ENCODE assay signal across 15 cellular contexts in the genomic region with DNA sequence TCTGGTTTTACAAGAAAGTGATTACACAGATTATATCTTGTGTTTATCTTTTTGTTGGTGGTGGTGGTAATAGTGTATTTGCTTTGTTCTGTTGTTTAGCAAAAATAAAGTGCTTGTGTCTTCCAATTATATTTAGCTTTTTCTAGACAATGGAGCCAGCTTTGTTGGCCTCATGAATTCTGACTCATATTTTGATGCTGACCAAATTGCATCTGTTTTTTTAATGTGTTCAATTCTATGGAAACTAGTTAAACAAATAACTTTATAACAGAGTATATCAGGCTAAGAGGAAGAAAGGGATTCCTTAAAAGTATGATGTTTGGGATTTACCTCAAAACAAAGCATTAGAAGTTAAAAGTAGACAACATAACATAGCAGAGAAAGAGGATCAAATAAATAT.
A peak's percentile ranks its signal among the peaks of the same experiment; 100 is the strongest.
DNase-seq lines count a peak whose midpoint lies in the region; ATAC-seq and TF ChIP-seq lines count a peak whose summit lies in the region.
"Had no signal": no experiment of that assay in that cellular context is flagged by ENCODE, and none has a peak within 500 bp of the region (broad histone marks: within the 10 kb centered on the region; RNA-seq: fewer than 3 reads in every experiment).

No MANE protein-coding gene starts in this region.

- H4K20me1 ChIP-seq in neural progenitor cell (ENCODE audit: low read depth) = peaks cover 12% of the 10 kb centered on the region
- H4K20me1 ChIP-seq: BLaER1 treated with 17β-estradiol and CSF1 and Interleukin-3, amounts not matched to agents 10 nM and 100 nM had no signal

- H3K27me3 ChIP-seq in neural progenitor cell = no peaks in the 10 kb centered on the region
- H3K27me3 ChIP-seq: BLaER1 treated with 17β-estradiol and CSF1 and Interleukin-3, amounts not matched to agents 10 nM and 100 nM had no signal

- H3K4me2 ChIP-seq in neural progenitor cell = peak overlapping the region; percentile 57

- H3K27me3 Mint-ChIP-seq in neural progenitor cell (ENCODE audit: insufficient read depth, low read depth) = peaks cover 2% of the 10 kb centered on the region

- no peak overlapping the region for H2AFZ ChIP-seq in neural progenitor cell (replicated peaks)
- H2AFZ ChIP-seq: GM23248 had no signal

- ATAC-seq in stimulated activated naive CD8-positive, alpha-beta T cell treated with anti-CD3 and anti-CD28 coated beads, Interleukin-15, Interleukin-2, amounts not matched to agents 100 U/mL and 50 U/mL, for 24 hours = no peak

- H3K27ac ChIP-seq in neural progenitor cell = no peak overlapping the region
- H3K27ac ChIP-seq: BLaER1 treated with 17β-estradiol and CSF1 and Interleukin-3, amounts not matched to agents 10 nM and 100 nM; GM23248 had no signal

- no peaks in the 10 kb centered on the region for H3K36me3 Mint-ChIP-seq in neural progenitor cell
- H3K36me3 Mint-ChIP-seq: CD4-positive, CD25-positive, alpha-beta regulatory T cell had no signal

- H3F3A ChIP-seq in neural progenitor cell (ENCODE audit: low read depth) = peaks cover 13% of the 10 kb centered on the region

- DNase-seq in GM03348 (ENCODE audit: low spot score) = peak; percentile 0
- DNase-seq in M059J (ENCODE audit: low read depth) = peak; percentile 9
- peak; percentile 12 for DNase-seq in fibroblast of pulmonary artery (ENCODE audit: low read depth)
- no peak for DNase-seq in neural progenitor cell (ENCODE audit: low spot score)
- no peak for DNase-seq in NCI-H2171 treated with DMSO at 0.1 percent for 48 hours (lab: John Stamatoyannopoulos, UW)
- no peak for DNase-seq in SW 1271 (lab: John Stamatoyannopoulos, UW)
- DNase-seq in stimulated activated naive CD8-positive, alpha-beta T cell treated with anti-CD3 and anti-CD28 coated beads, Interleukin-15, Interleukin-2, amounts not matched to agents 100 U/mL and 50 U/mL, for 24 hours = no peak
- DNase-seq: ACHN; Calu3; CD4-positive, CD25-positive, alpha-beta regulatory T cell; DND-41; GDM1; GM23248; IMR-90 had no signal

- peaks cover 26% of the 10 kb centered on the region for H3K4me1 ChIP-seq in neural progenitor cell

- no peak overlapping the region for H3K4me3 Mint-ChIP-seq in neural progenitor cell
- H3K4me3 Mint-ChIP-seq: CD4-positive, CD25-positive, alpha-beta regulatory T cell had no signal

- H3K9ac ChIP-seq in neural progenitor cell = no peak overlapping the region
- H3K9ac ChIP-seq: BLaER1 treated with 17β-estradiol and CSF1 and Interleukin-3, amounts not matched to agents 10 nM and 100 nM; GM23248 had no signal

- no peak overlapping the region for H3K27ac Mint-ChIP-seq in neural progenitor cell
- H3K27ac Mint-ChIP-seq: CD4-positive, CD25-positive, alpha-beta regulatory T cell had no signal

- H3K9me3 Mint-ChIP-seq in neural progenitor cell = no peaks in the 10 kb centered on the region

- TF ChIP-seq CTCF in fibroblast of pulmonary artery (IDR thresholded peaks at IDR 0.05; ENCODE audit: low read length, missing control alignments) = no peak
- TF ChIP-seq CTCF in neural progenitor cell (IDR thresholded peaks at IDR 0.05) = no peak

- H3K79me2 ChIP-seq in neural progenitor cell (ENCODE audit: low read depth) = no peaks in the 10 kb centered on the region

- no peaks in the 10 kb centered on the region for H3K36me3 ChIP-seq in neural progenitor cell
- H3K36me3 ChIP-seq: BLaER1 treated with 17β-estradiol and CSF1 and Interleukin-3, amounts not matched to agents 10 nM and 100 nM had no signal

- H3K4me3 ChIP-seq in fibroblast of pulmonary artery (replicated peaks; ENCODE audit: low read depth, low read length) = no peak overlapping the region
- H3K4me3 ChIP-seq in neural progenitor cell = no peak overlapping the region
- H3K4me3 ChIP-seq: BLaER1 treated with 17β-estradiol and CSF1 and Interleukin-3, amounts not matched to agents 10 nM and 100 nM; GM23248 had no signal

- H3K4me1 Mint-ChIP-seq in neural progenitor cell = peaks cover 32% of the 10 kb centered on the region
- H3K4me1 Mint-ChIP-seq: CD4-positive, CD25-positive, alpha-beta regulatory T cell had no signal

- H3K9me3 ChIP-seq in neural progenitor cell (ENCODE audit: low read depth) = no peaks in the 10 kb centered on the region
- H3K9me3 ChIP-seq: BLaER1 treated with 17β-estradiol and CSF1 and Interleukin-3, amounts not matched to agents 10 nM and 100 nM had no signal

Comparison
In these comparisons a context has a peak if more than half of its experiments do, and no peak if none do; other contexts are left out.
1. DNase-seq: peak in GM03348 (single experiment), M059J (single experiment) and fibroblast of pulmonary artery (single experiment); none in neural progenitor cell (single experiment), NCI-H2171 treated with DMSO at 0.1 percent for 48 hours (single experiment), SW 1271 (0 of 2) and stimulated activated naive CD8-positive, alpha-beta T cell treated with anti-CD3 and anti-CD28 coated beads, Interleukin-15, Interleukin-2, amounts not matched to agents 100 U/mL and 50 U/mL, for 24 hours (single experiment).